16 cellular contexts compared by ENCODE assay signal in the genomic region with DNA sequence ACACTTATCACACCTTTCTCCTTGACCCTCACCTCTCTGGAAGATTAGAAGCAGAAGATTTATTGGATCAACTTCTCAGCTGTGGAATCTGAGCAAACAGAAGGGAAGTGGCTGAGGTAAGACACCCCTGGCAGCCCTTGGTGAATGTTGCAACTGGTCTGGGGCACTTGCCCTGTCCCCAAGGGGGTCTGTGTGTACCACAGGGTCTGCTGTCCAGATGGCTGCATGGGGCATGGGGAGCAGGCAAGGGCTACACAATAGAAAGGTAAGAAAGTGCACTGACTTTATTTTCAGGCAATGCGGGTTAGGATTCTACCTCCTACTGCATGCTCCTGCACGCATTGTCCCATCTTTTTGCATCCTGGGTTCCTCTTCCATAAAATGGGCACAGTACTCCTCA.
DNase-seq lines count a peak whose midpoint lies in the region; ATAC-seq and TF ChIP-seq lines count a peak whose summit lies in the region.
"Had no signal": no experiment of that assay in that cellular context is flagged by ENCODE, and none has a peak within 500 bp of the region (broad histone marks: within the 10 kb centered on the region; RNA-seq: fewer than 3 reads in every experiment).

No MANE protein-coding gene starts in this region.

- H3K9me3 ChIP-seq in adrenal gland (replicated peaks in 1 of 3) (no peaks in the 10 kb centered on the region), spleen (no peaks in the 10 kb centered on the region)
- H3K9me3 ChIP-seq: A549, BE2C had no signal

- H3K36me3 ChIP-seq in adrenal gland (replicated peaks in 1 of 2) (no peaks in the 10 kb centered on the region), spleen (no peaks in the 10 kb centered on the region)
- H3K36me3 ChIP-seq: BE2C had no signal

- 74 to 97% (median 94%) methylated on average over 2 of the region's 2 CpGs for WGBS in adrenal gland, 4 donors
- 96 to 100% (median 100%) methylated on average over 2 of the region's 2 CpGs for WGBS in spleen, 5 donors

- H3K27ac ChIP-seq in adrenal gland (peak overlapping the region; percentile 7 to 80 (median 70)), spleen (peak overlapping the region in 7 of 8 donors; percentile 43 to 90 (median 85))
- H3K27ac ChIP-seq: A549, C4-2B, HL-60 had no signal

- TF ChIP-seq POLR2A in adrenal gland (IDR thresholded peaks at IDR 0.05) (no peak), spleen (IDR thresholded peaks at IDR 0.05) (no peak)

- peak in 2 of 7 donors; percentile 17 to 48 for DNase-seq in adrenal gland
- DNase-seq in left lobe of liver (ENCODE audit: low spot score), result peak; percentile 33
- DNase-seq in spleen, result no peak
- DNase-seq in sciatic nerve (ENCODE audit: low spot score), result no peak
- DNase-seq in stimulated activated CD4-positive, alpha-beta T cell treated with anti-CD3 and anti-CD28 coated beads, Interleukin-4, amount 100 ng/mL, for 1 hour, result no peak
- no peak for DNase-seq in activated T-cell treated with anti-CD3 and anti-CD28 coated beads, Interleukin-2, amount 50 U/mL, for 1 hour
- DNase-seq: BE2C; CD4-positive, alpha-beta memory T cell; DMS153; DMS79 treated with DMSO at 0.1 percent for 48 hours; EL had no signal

- peaks cover 53 to 72% of the 10 kb centered on the region in 2 donors for H3K4me1 ChIP-seq in adrenal gland (replicated peaks in 1 of 2)
- peaks cover 11 to 82% (median 54%) of the 10 kb centered on the region in 6 donors for H3K4me1 ChIP-seq in spleen
- H3K4me1 ChIP-seq: A549 had no signal

- intact Hi-C loops in adrenal gland (cut with DNase I) (no loop called here), spleen (cut with DNase I; ENCODE audit: low total_unique reads) (no loop called here), sciatic nerve (cut with DNase I) (no loop called here)

- TF ChIP-seq CTCF in adrenal gland (IDR thresholded peaks at IDR 0.05) (no peak), spleen (IDR thresholded peaks at IDR 0.05 in 8 of 11, conservative IDR thresholded peaks at IDR 0.05 in 3 of 11) (no peak)

- H3K27me3 ChIP-seq in adrenal gland (no peaks in the 10 kb centered on the region), spleen (replicated peaks in 1 of 7) (no peaks in the 10 kb centered on the region)
- H3K27me3 ChIP-seq: BE2C had no signal

- no peak for ATAC-seq in left lobe of liver
- no peak for ATAC-seq in sciatic nerve
- no peak for ATAC-seq in GM18868 (IDR thresholded peaks at IDR 0.05; ENCODE audit: unreplicated experiment)
- ATAC-seq: A549, HCT116 had no signal

- H3K4me3 ChIP-seq in adrenal gland (no peak overlapping the region), spleen (no peak overlapping the region)
- H3K4me3 ChIP-seq: A549 had no signal
